8 cellular contexts compared by ENCODE assay signal in the genomic region with DNA sequence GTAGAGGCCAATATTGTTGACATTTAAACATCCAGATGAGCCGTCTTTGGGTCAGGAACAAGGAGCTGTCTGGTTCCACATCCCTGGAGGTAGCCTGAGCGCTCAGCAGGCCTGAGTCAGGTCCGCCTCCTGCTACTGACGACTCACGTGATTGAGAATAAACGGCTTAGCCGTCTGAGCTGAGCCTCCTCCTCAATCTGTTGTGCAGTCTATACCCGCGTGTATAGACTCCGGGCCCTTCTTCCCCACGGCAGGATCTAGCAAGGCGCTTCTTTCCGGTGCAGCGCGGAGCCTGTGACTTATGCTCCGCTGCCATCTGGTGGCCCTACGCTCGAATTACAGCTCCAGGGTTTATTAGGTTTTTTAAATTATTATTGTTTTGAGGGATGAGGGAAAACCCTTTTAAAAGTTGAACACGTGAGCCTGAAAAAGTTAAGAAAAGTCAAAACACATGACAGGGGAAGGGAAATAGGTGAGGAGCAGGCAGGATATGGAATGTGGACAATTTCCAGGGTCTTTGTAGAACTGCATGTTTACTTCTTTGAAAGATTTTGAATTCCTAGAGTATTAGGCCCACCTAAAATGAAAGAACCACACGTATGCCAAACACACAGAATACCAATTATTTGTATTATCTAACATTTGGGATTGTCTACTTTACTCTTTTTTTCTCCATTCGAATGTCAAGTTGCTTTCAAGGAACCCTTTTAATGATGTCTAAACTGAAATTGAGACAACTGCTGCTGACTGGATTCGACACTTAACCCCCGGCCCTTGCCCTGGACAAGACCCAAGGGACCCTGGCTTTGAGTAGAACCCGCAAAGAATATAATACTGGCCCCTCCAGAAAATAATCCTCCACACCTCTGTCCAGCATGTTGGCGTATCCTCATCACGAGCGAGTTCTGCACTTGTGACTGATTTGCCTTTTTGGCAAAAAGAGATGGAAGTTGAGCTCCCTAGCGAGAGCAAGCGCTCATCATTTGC.
A peak's percentile ranks its signal among the peaks of the same experiment; 100 is the strongest.
DNase-seq lines count a peak whose midpoint lies in the region; ATAC-seq and TF ChIP-seq lines count a peak whose summit lies in the region.

No MANE protein-coding gene starts in this region.

- H3K4me1 ChIP-seq in lung (ENCODE audit: control insufficient read depth in 2 of 2, insufficient read depth in 2 of 2, low read length in 2 of 2) = no peaks in the 10 kb centered on the region

- DNase-seq in Ammon's horn (ENCODE audit: low spot score) (peak; percentile 83), GM19238 (ENCODE audit: insufficient read length, low spot score) (peak; percentile 63), NCI-H526 treated with DMSO at 0.1 percent for 48 hours (lab: John Stamatoyannopoulos, UW) (peak; percentile 30), dorsolateral prefrontal cortex (peak; percentile 36 to 74 (median 67)), lung (ENCODE audit: low spot score) (peak; percentile 45)
- peak; percentile 32 to 41 for DNase-seq in activated CD4-positive, alpha-beta T cell treated with anti-CD3 and anti-CD28 coated beads, Interleukin-2, amount 50 U/mL, for 24 hours (ENCODE audit: low read depth in 1 of 2, low spot score in 1 of 2)
- peak; percentile 6 to 9 for DNase-seq in stimulated activated CD8-positive, alpha-beta memory T cell treated with anti-CD3 and anti-CD28 coated beads, Interleukin-15, amount 100 ng/mL, for 4 hours (ENCODE audit: low read depth in 2 of 2)

- TF ChIP-seq CTCF in dorsolateral prefrontal cortex (IDR thresholded peaks at IDR 0.05 in 54 of 56, conservative IDR thresholded peaks at IDR 0.05 in 2 of 56; ENCODE audit: low read depth in 1 of 56, partially characterized antibody in 56 of 56) (peak; percentile 74 to 96 (median 86)), lung (IDR thresholded peaks at IDR 0.05; ENCODE audit: control extremely low read depth, extremely low read depth) (peak; percentile 94)

- H3K27me3 ChIP-seq in dorsolateral prefrontal cortex (peaks cover 0 to 3% (median 0%) of the 10 kb centered on the region in 45 donors), lung (ENCODE audit: control insufficient read depth, insufficient read depth) (no peaks in the 10 kb centered on the region)

- H3K36me3 ChIP-seq in lung (ENCODE audit: control insufficient read depth in 2 of 2, insufficient read depth in 2 of 2, low read length in 2 of 2) = no peaks in the 10 kb centered on the region

- no peaks in the 10 kb centered on the region for H3K9me3 ChIP-seq in lung (ENCODE audit: control insufficient read depth in 2 of 2, insufficient read depth in 1 of 2, low read length in 1 of 2)

- H3K4me3 ChIP-seq in dorsolateral prefrontal cortex = peak overlapping the region in 20 of 59 donors; percentile 2 to 47 (median 29)
- H3K4me3 ChIP-seq in lung = no peak overlapping the region

- H3K27ac ChIP-seq in dorsolateral prefrontal cortex = no peak overlapping the region
- H3K27ac ChIP-seq in lung (ENCODE audit: low read depth in 1 of 2, low read length in 1 of 2) = no peak overlapping the region

- intact Hi-C loops in dorsolateral prefrontal cortex (cut with DNase I) = loop anchor here (1.0 to 5.0 kb wide), 2 partner anchors 303 to 311 kb away; no protein-coding TSS in a partner anchor

- WGBS in lung, 2 donors = 42% methylated on average over 29 of the region's 29 CpGs

- ATAC-seq in HG03442 (IDR thresholded peaks at IDR 0.05; ENCODE audit: unreplicated experiment) (peak; percentile 74), lung (ENCODE audit: insufficient read depth, low FRiP score) (peak; percentile 89)

Comparison
In these comparisons a context has a peak if more than half of its experiments do, and no peak if none do; other contexts are left out.
1. DNase-seq: peak in every context shown above with its lines; median percentile 83 in Ammon's horn; 67 in dorsolateral prefrontal cortex; 63 in GM19238; 45 in lung; 36 in activated CD4-positive, alpha-beta T cell treated with anti-CD3 and anti-CD28 coated beads, Interleukin-2, amount 50 U/mL, for 24 hours; 30 in NCI-H526 treated with DMSO at 0.1 percent for 48 hours; 8 in stimulated activated CD8-positive, alpha-beta memory T cell treated with anti-CD3 and anti-CD28 coated beads, Interleukin-15, amount 100 ng/mL, for 4 hours.